ENCODE assay signal across 2 cellular contexts in genomic region chr14:54356172-54356571, GRCh38.
TF ChIP-seq lines count a peak whose summit lies in the region.

No MANE protein-coding gene starts in this region.

TF ChIP-seq in HEK293, 187 proteins besides CTCF, POLR2A, EP300 and RAD21:
- TF ChIP-seq TRIM28 (IDR thresholded peaks at IDR 0.05; ENCODE audit: borderline replicate concordance, low read length) (0 out of 2 replicates have a peak, but pooled peaks have one; percentile 56), ZNF660 (tag by site-specific recombination; IDR thresholded peaks at IDR 0.05) (0 out of 2 replicates have a peak, but pooled peaks have one; percentile 18), YY2 (tag by site-specific recombination; IDR thresholded peaks at IDR 0.05) (peak; percentile 75), ZNF292 (tag by site-specific recombination; IDR thresholded peaks at IDR 0.05; ENCODE audit: borderline replicate concordance, low read depth) (no peak), HOXA7 (CRISPR knock-in tag; IDR thresholded peaks at IDR 0.05; ENCODE audit: borderline replicate concordance) (no peak), ZNF394 (tag by site-specific recombination; IDR thresholded peaks at IDR 0.05; ENCODE audit: borderline replicate concordance) (peak; percentile 18; the same call in 1 of the 2 replicates), FEZF1 (tag by site-specific recombination; IDR thresholded peaks at IDR 0.05) (peak; percentile 59; the same call in 1 of the 2 replicates), OSR2 (tag by site-specific recombination; IDR thresholded peaks at IDR 0.05) (peak; percentile 91), ZNF629 (tag by site-specific recombination; IDR thresholded peaks at IDR 0.05) (no peak), KLF8 (tag by site-specific recombination; IDR thresholded peaks at IDR 0.05) (no peak), ZBTB48 (tag by site-specific recombination; IDR thresholded peaks at IDR 0.05) (no peak), PATZ1 (tag by site-specific recombination; IDR thresholded peaks at IDR 0.05) (no peak), REPIN1 (tag by site-specific recombination; IDR thresholded peaks at IDR 0.05; ENCODE audit: low read depth) (no peak), ZNF560 (tag by site-specific recombination; IDR thresholded peaks at IDR 0.05; ENCODE audit: borderline replicate concordance) (no peak), ZBTB17 (tag by site-specific recombination; IDR thresholded peaks at IDR 0.05) (0 out of 2 replicates have a peak, but pooled peaks have one; percentile 39), SP3 (tag by site-specific recombination; IDR thresholded peaks at IDR 0.05) (no peak)

TF ChIP-seq in H1, 55 proteins besides CTCF, POLR2A, EP300 and RAD21:
- TF ChIP-seq FOSL1 (IDR thresholded peaks at IDR 0.05; ENCODE audit: insufficient read depth, low read depth, low read length) (no peak), TBP (IDR thresholded peaks at IDR 0.05; ENCODE audit: low read depth, low read length) (no peak), YY1 (IDR thresholded peaks at IDR 0.05; ENCODE audit: low read depth, low read length) (peak; percentile 51; the same call in 1 of the 2 replicates)
